In the genomic region with DNA sequence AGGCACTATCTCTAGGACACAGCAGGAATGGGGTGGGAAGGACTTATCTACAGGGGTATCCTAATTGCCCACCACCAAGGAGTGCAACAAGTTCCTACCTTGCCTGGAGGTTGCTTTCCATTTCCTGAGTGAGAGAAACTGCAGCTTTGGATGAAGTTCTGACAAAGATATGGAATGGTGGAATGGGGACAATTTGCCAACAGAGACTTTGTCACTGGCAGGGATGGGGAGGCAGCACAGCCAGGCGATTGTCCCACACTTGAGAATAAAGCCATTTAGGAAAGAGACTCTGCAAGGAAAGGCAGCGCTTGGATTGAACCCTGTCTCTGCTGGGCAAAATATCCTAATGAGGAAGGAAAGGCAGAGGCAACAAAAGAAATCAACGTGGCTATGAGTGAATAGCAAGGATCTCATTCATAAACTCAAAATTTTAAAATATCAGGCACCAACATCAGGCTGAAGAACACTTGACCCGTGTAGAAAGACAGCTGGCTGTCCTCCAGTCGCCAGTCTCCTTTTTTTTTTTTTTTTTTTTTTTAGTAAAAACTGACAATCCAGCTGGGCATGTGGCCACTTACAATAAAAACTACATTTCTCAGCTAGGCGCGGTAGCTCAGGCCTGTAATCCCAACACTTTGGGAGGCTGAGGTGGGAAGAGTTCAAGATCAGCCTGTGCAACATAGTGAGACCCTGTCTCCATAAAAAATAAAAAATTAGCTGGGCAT, we compare ENCODE assay signal across 30 cellular contexts. TPM values are rescaled to one million over a fixed set of nuclear protein-coding genes. Genes with fewer than 3 reads are reported as not detected.
DNase-seq lines count a peak whose midpoint lies in the region; ATAC-seq, FAIRE-seq and TF ChIP-seq lines count a peak whose summit lies in the region.
"Had no signal": no experiment of that assay in that cellular context is flagged by ENCODE, and none has a peak within 500 bp of the region (broad histone marks: within the 10 kb centered on the region; RNA-seq: fewer than 3 reads in every experiment).

No MANE protein-coding gene starts in this region.

- TF ChIP-seq POLR2A in K562 (conservative IDR thresholded peaks at IDR 0.05) = no peak

- H3K4me2 ChIP-seq in K562 (ENCODE audit: insufficient read depth, low read length) = peak overlapping the region; percentile 80
- no peak overlapping the region for H3K4me2 ChIP-seq in PC-3 (ENCODE audit: low read length)
- H3K4me2 ChIP-seq: PC-9 had no signal

- H3K4me3 Mint-ChIP-seq in naive thymus-derived CD8-positive, alpha-beta T cell = no peak overlapping the region
- H3K4me3 Mint-ChIP-seq in CD8-positive, alpha-beta T cell = no peak overlapping the region
- H3K4me3 Mint-ChIP-seq: activated B cell treated with CpG ODN at 0.5 μM for 24 hours, IgD-negative memory B cell, mesothelial cell of epicardium, nephron had no signal

- peak; percentile 75 for DNase-seq in Ammon's horn (ENCODE audit: low spot score)
- DNase-seq in K562 (ENCODE audit: extremely low read depth in 1 of 4, low spot score in 3 of 4) = peak in 3 of 4 experiments; percentile 30 to 36 (median 34)
- DNase-seq in hepatic stellate cell (ENCODE audit: low spot score) = peak; percentile 26
- DNase-seq in sciatic nerve (ENCODE audit: low spot score) = no peak
- no peak for DNase-seq in GF-D8 (lab: John Stamatoyannopoulos, UW)
- DNase-seq in naive thymus-derived CD8-positive, alpha-beta T cell = no peak
- no peak for DNase-seq in PC-3
- no peak for DNase-seq in CD8-positive, alpha-beta T cell
- DNase-seq: activated B cell treated with CpG ODN at 0.5 μM for 24 hours; activated CD4-positive, alpha-beta T cell treated with anti-CD3 and anti-CD28 coated beads, Interleukin-2, amount 50 U/mL, for 4 hours; BE2C; cerebellar nuclear complex; effector CD4-positive, alpha-beta T cell; foreskin melanocyte; H7; left ventricle myocardium superior; NCI-H1417 treated with DMSO at 0.1 percent for 48 hours; NCI-H510A; PC-9; SHP77 treated with DMSO at 0.1 percent for 48 hours; stimulated activated CD8-positive, alpha-beta memory T cell treated with anti-CD3 and anti-CD28 coated beads, Interleukin-4, amount 100 ng/mL, for 48 hours; stomach had no signal

- H3K9me2 ChIP-seq in PC-3 (replicated peaks; ENCODE audit: low read length) = no peaks in the 10 kb centered on the region

- H3F3A ChIP-seq in PC-3 (ENCODE audit: low read length, unreplicated experiment) = no peaks in the 10 kb centered on the region

- H4K20me1 ChIP-seq in K562 (replicated peaks; ENCODE audit: control insufficient read depth, insufficient read depth, low read length) (no peaks in the 10 kb centered on the region), PC-3 (ENCODE audit: low read length) (no peaks in the 10 kb centered on the region)

- ATAC-seq in K562 (no peak; the same call in 2 of the 3 replicates), sciatic nerve (peak; percentile 51), PC-3 (no peak)
- ATAC-seq in naive thymus-derived CD8-positive, alpha-beta T cell = no peak
- no peak for ATAC-seq in CD8-positive, alpha-beta T cell
- ATAC-seq: activated naive CD4-positive, alpha-beta T cell treated with anti-CD3 and anti-CD28 coated beads, Interleukin-2, amount 50 U/mL, for 72 hours; left ventricle myocardium superior had no signal

- BruUV-seq in K562 (replicated peaks; lab: Mats Ljungman, UMichigan) = no TSS peak
- BruUV-seq in PC-3 (replicated peaks; lab: Mats Ljungman, UMichigan) = no TSS peak

- no peaks in the 10 kb centered on the region for H3K36me3 ChIP-seq in K562 (ENCODE audit: control insufficient read depth, insufficient read depth, low read length)
- H3K36me3 ChIP-seq in PC-3 (ENCODE audit: low read depth, low read length) = no peaks in the 10 kb centered on the region
- H3K36me3 ChIP-seq in CD8-positive, alpha-beta T cell (ENCODE audit: insufficient read depth, low read length) = no peaks in the 10 kb centered on the region
- H3K36me3 ChIP-seq: BE2C, stomach had no signal

- in situ Hi-C loops in K562 (cut with MboI) = loop anchor here (5.0 kb wide), 1 partner anchor 92 kb away; no protein-coding TSS in a partner anchor

- H3K9me3 Mint-ChIP-seq in naive thymus-derived CD8-positive, alpha-beta T cell = no peaks in the 10 kb centered on the region
- H3K9me3 Mint-ChIP-seq in CD8-positive, alpha-beta T cell = no peaks in the 10 kb centered on the region
- H3K9me3 Mint-ChIP-seq: activated B cell treated with CpG ODN at 0.5 μM for 24 hours; activated naive CD4-positive, alpha-beta T cell treated with anti-CD3 and anti-CD28 coated beads, Interleukin-2, amount 50 U/mL, for 72 hours; activated T-helper 2 cell treated with anti-CD3 and anti-CD28 coated beads, Interferon-gamma antibody, Interleukin-2, Interleukin-4, amounts not matched to agents 10 μg/mL and 5 μg/mL and 100 μg/mL, durations not matched to agents 14 hours and 24 hours and 36 hours; mesothelial cell of epicardium; nephron had no signal

- H3K27ac ChIP-seq in K562 (ENCODE audit: extremely low read depth, low read depth, low read length) (peak overlapping the region; percentile 93), PC-3 (ENCODE audit: low read length) (no peak overlapping the region)
- no peak overlapping the region for H3K27ac ChIP-seq in CD8-positive, alpha-beta T cell (ENCODE audit: low read depth, low read length)
- H3K27ac ChIP-seq: PC-9 had no signal

- TF ChIP-seq CTCF in K562 (IDR thresholded peaks at IDR 0.05 in 2 of 3, conservative IDR thresholded peaks at IDR 0.05 in 1 of 3; ENCODE audit: insufficient read depth in 2 of 3, low read depth in 1 of 3, low read length in 3 of 3) = no peak; a peak in 1 of 6 replicates
- no peak for TF ChIP-seq CTCF in PC-3 (conservative IDR thresholded peaks at IDR 0.05; ENCODE audit: low read depth, low read length)
- no peak for TF ChIP-seq CTCF in CD8-positive, alpha-beta T cell (IDR thresholded peaks at IDR 0.05)

- peak overlapping the region in 1 of 10 donors; percentile 65 for H3K27ac Mint-ChIP-seq in naive thymus-derived CD8-positive, alpha-beta T cell
- no peak overlapping the region for H3K27ac Mint-ChIP-seq in CD8-positive, alpha-beta T cell
- H3K27ac Mint-ChIP-seq: activated B cell treated with CpG ODN at 0.5 μM for 24 hours; activated naive CD4-positive, alpha-beta T cell treated with anti-CD3 and anti-CD28 coated beads, Interleukin-2, amount 50 U/mL, for 72 hours; activated T-helper 2 cell treated with anti-CD3 and anti-CD28 coated beads, Interferon-gamma antibody, Interleukin-2, Interleukin-4, amounts not matched to agents 10 μg/mL and 5 μg/mL and 100 μg/mL, durations not matched to agents 14 hours and 24 hours and 36 hours; IgD-negative memory B cell; mesothelial cell of epicardium; nephron had no signal

- H3K27me3 Mint-ChIP-seq in naive thymus-derived CD8-positive, alpha-beta T cell = peaks cover 0 to 6% (median 0%) of the 10 kb centered on the region in 5 donors
- H3K27me3 Mint-ChIP-seq in CD8-positive, alpha-beta T cell (ENCODE audit: low read depth) = no peaks in the 10 kb centered on the region

- H3K9me3 ChIP-seq in K562 (replicated peaks; ENCODE audit: control insufficient read depth, insufficient read depth, low read depth, low read length) = no peaks in the 10 kb centered on the region
- no peaks in the 10 kb centered on the region for H3K9me3 ChIP-seq in PC-3 (ENCODE audit: low read length)
- no peaks in the 10 kb centered on the region for H3K9me3 ChIP-seq in CD8-positive, alpha-beta T cell (ENCODE audit: low read length)
- H3K9me3 ChIP-seq: BE2C, stomach had no signal

- H3K9ac ChIP-seq in K562 (ENCODE audit: insufficient read depth in 1 of 2, low read depth in 2 of 2, low read length in 2 of 2) (peak overlapping the region; percentile 41 to 72; a peak in 3 of 4 replicates), PC-3 (ENCODE audit: low read length) (no peak overlapping the region)

- intact Hi-C loops in K562 (cut with micrococcal nuclease) (no loop called here), sciatic nerve (cut with DNase I) (no loop called here), PC-3 (cut with micrococcal nuclease) (no loop called here)
- intact Hi-C loops in CD8-positive, alpha-beta T cell (cut with DNase I, micrococcal nuclease) = no loop called here

- POLR2A ChIA-PET in K562 (lab: Yijun Ruan, JAX) (interaction anchor here (0.6 to 2.4 kb wide), 15 partner anchors 8 to 321 kb away, joined by 3 to 9 read pairs (median 3); no protein-coding TSS in a partner anchor), PC-3 (lab: Charles Lee; ENCODE audit: unreplicated experiment) (no interaction called here)
- POLR2A ChIA-PET in naive thymus-derived CD8-positive, alpha-beta T cell (lab: Charles Lee) = no interaction called here
- POLR2A ChIA-PET in CD8-positive, alpha-beta T cell (lab: Charles Lee) = no interaction called here

- 11% methylated on average over 6 of the region's 7 CpGs for WGBS in K562 (ENCODE audit: insufficient coverage, low coverage, missing lambda C conversion rate)

- H3K36me3 Mint-ChIP-seq in naive thymus-derived CD8-positive, alpha-beta T cell = peaks cover 0 to 2% (median 0%) of the 10 kb centered on the region in 3 donors
- no peaks in the 10 kb centered on the region for H3K36me3 Mint-ChIP-seq in CD8-positive, alpha-beta T cell
- H3K36me3 Mint-ChIP-seq: activated naive CD4-positive, alpha-beta T cell treated with anti-CD3 and anti-CD28 coated beads, Interleukin-2, amount 50 U/mL, for 72 hours; mesothelial cell of epicardium had no signal

- CTCF ChIA-PET in K562 (lab: Yijun Ruan, JAX; ENCODE audit: low intra/inter-chr PET ratio) (interaction anchor here (0.7 kb wide), 1 partner anchor 12 kb away, joined by 3 read pairs; no protein-coding TSS in a partner anchor), PC-3 (lab: Charles Lee) (no interaction called here)
- CTCF ChIA-PET in CD8-positive, alpha-beta T cell (lab: Charles Lee) = no interaction called here

- TF ChIP-seq RAD21 in K562 (CRISPR knock-in tag; conservative IDR thresholded peaks at IDR 0.05 in 1 of 2, IDR thresholded peaks at IDR 0.05 in 1 of 2) = no peak

- FAIRE-seq in K562 (lab: Jason Lieb, UNC) = peak; percentile 6
- FAIRE-seq: A204.1, astrocyte, islet of Langerhans had no signal

- H3K79me2 ChIP-seq in K562 (ENCODE audit: control insufficient read depth, insufficient read depth, low read length) (no peaks in the 10 kb centered on the region), PC-3 (ENCODE audit: low read length) (no peaks in the 10 kb centered on the region)

- no peaks in the 10 kb centered on the region for H3K4me1 Mint-ChIP-seq in naive thymus-derived CD8-positive, alpha-beta T cell
- no peaks in the 10 kb centered on the region for H3K4me1 Mint-ChIP-seq in CD8-positive, alpha-beta T cell (ENCODE audit: low read depth)
- H3K4me1 Mint-ChIP-seq: activated B cell treated with CpG ODN at 0.5 μM for 24 hours, IgD-negative memory B cell had no signal

- peak overlapping the region; percentile 94 for H2AFZ ChIP-seq in K562 (ENCODE audit: low read depth, low read length)
- H2AFZ ChIP-seq in PC-3 (ENCODE audit: low read length) = no peak overlapping the region
- H2AFZ ChIP-seq: PC-9 had no signal

- H3K4me3 ChIP-seq in K562 (no peak overlapping the region), PC-3 (ENCODE audit: low read length) (no peak overlapping the region)
- no peak overlapping the region for H3K4me3 ChIP-seq in CD8-positive, alpha-beta T cell (ENCODE audit: low read depth, low read length)
- H3K4me3 ChIP-seq: PC-9, stomach had no signal

- no peak for TF ChIP-seq EP300 in K562 (IDR thresholded peaks at IDR 0.05; ENCODE audit: low read length)

- H3K9me1 ChIP-seq in K562 (ENCODE audit: control insufficient read depth, insufficient read depth, low read length) = no peaks in the 10 kb centered on the region

- H3K27me3 ChIP-seq in K562 (ENCODE audit: control insufficient read depth in 2 of 2, insufficient read depth in 2 of 2, low read length in 2 of 2) = no peaks in the 10 kb centered on the region
- no peaks in the 10 kb centered on the region for H3K27me3 ChIP-seq in PC-3 (ENCODE audit: low read length)
- no peaks in the 10 kb centered on the region for H3K27me3 ChIP-seq in CD8-positive, alpha-beta T cell (ENCODE audit: insufficient read depth, low read length)
- H3K27me3 ChIP-seq: BE2C, stomach had no signal

- H3K4me1 ChIP-seq in K562 (replicated peaks in 1 of 2; ENCODE audit: control insufficient read depth in 2 of 2, insufficient read depth in 2 of 2, low read length in 2 of 2) (peaks cover 41 to 66% of the 10 kb centered on the region in 2 experiments), PC-3 (ENCODE audit: insufficient read depth, low read length) (peaks cover 32% of the 10 kb centered on the region)
- no peaks in the 10 kb centered on the region for H3K4me1 ChIP-seq in CD8-positive, alpha-beta T cell (ENCODE audit: insufficient read depth, low read length)
- H3K4me1 ChIP-seq: BE2C had no signal

RNA-seq across cellular contexts. Expression of a gene that starts 31.6 kb away (rescaled TPM):
- 146 and 283 TPM in 2 replicates for total RNA-seq in K562 (2011; cell fraction: chromatin; rRNA removed; ENCODE audit: low replicate concordance)
- 42.5 and 64.0 TPM in 2 replicates for total RNA-seq in K562 (2011; cell fraction: nucleolus; rRNA removed)
- 102 and 103 TPM in 2 replicates for total RNA-seq in K562 (2011; cell fraction: nucleoplasm; rRNA removed)
- 16.8 and 17.6 TPM in 2 replicates for total RNA-seq in K562 (2014; rRNA removed)
- 20.5 and 25.5 TPM in 2 replicates for total RNA-seq in K562 (2014; rRNA removed; fragmentation: Illumina TruSeq; extraction: Trizol)
- total RNA-seq in K562 (2015; rRNA removed; fragmentation: Illumina TruSeq; extraction: Trizol) = 19.8 and 22.3 TPM in 2 replicates
- 19.8 and 20.9 TPM in 2 replicates for total RNA-seq in K562 (2021)
- polyA plus RNA-seq in K562 (2011; rRNA removed) = 37.1 and 40.3 TPM in 2 replicates
- polyA plus RNA-seq in K562 (2011; cell fraction: cytosol; rRNA removed) = 11.1 and 16.1 TPM in 2 replicates
- polyA plus RNA-seq in K562 (2011; cell fraction: nucleus; rRNA removed) = 76.0 and 83.4 TPM in 2 replicates
- 11.8 and 13.9 TPM in 2 replicates for polyA plus RNA-seq in K562 (2012)
- polyA plus RNA-seq in K562 (2014; fragmentation: Illumina TruSeq; extraction: Trizol) = 23.7 and 26.4 TPM in 2 replicates
- 1 to 10 TPM; 5.9 to 7.9 TPM for polyA plus RNA-seq in K562 (2014; fragmentation: Nextera tagmentation; extraction: Ambion mirVana)
- polyA plus RNA-seq in K562 (2014; rRNA removed) = 21.0 and 24.4 TPM in 2 replicates
- polyA minus RNA-seq in K562 (2011; rRNA and poly(A)+ RNA removed) = 52.2 and 52.6 TPM in 2 replicates
- 11.0 and 19.1 TPM in 2 replicates for polyA minus RNA-seq in K562 (2011; cell fraction: cytosol; rRNA and poly(A)+ RNA removed)
- polyA minus RNA-seq in K562 (2011; cell fraction: nucleus; rRNA and poly(A)+ RNA removed) = 34.6 and 64.8 TPM in 2 replicates
- total RNA-seq in sciatic nerve = 71.4 TPM
- total RNA-seq in naive thymus-derived CD8-positive, alpha-beta T cell = 10 to 100 TPM; 24.7 to 32.3 TPM
- 1 to 10 TPM in 1 of 3 donors, under 1 TPM in 2; 0.90 to 3.0 (median 0.93) TPM for polyA plus RNA-seq in naive thymus-derived CD8-positive, alpha-beta T cell
- 44.2 and 62.0 TPM in 2 replicates for total RNA-seq in PC-3 (2014; rRNA removed)
- 10 to 100 TPM; 16.4 to 19.7 TPM for total RNA-seq in CD8-positive, alpha-beta T cell

Comparison
In these comparisons a context has a peak if more than half of its experiments do, and no peak if none do; other contexts are left out.
1. DNase-seq: peak in Ammon's horn (single experiment), K562 (3 of 4) and hepatic stellate cell (single experiment); none in sciatic nerve (single experiment), GF-D8 (single experiment), naive thymus-derived CD8-positive, alpha-beta T cell (0 of 10), PC-3 (single experiment) and CD8-positive, alpha-beta T cell (0 of 7).